ENCODE assay signal across 8 cellular contexts in the genomic region with DNA sequence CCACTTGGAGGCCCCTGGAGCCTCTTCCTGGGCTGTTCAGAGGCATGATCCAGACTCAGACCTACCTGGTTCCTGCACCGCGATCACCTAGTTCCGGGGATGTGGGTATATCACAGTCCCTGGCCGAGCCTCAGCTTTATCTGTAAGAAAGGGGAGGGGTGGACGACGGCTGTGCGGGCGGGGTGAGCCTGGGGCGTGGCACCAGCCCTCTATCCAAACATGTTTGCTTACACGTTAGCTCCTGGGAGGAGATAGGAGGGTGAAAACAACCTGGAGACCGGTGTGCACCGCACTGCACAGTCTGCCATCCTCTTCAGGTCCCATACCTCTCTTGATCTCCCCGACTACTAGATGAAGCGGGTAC. TPM values are rescaled to one million over a fixed set of nuclear protein-coding genes. Genes with fewer than 3 reads are reported as not detected.
DNase-seq lines count a peak whose midpoint lies in the region; ATAC-seq and TF ChIP-seq lines count a peak whose summit lies in the region.

No MANE protein-coding gene starts in this region.

- CTCF ChIA-PET in AG04450 (lab: Charles Lee), result interaction anchor here (0.6 to 1.2 kb wide), 2 partner anchors 70 to 78 kb away, joined by 4 to 5 read pairs; no protein-coding TSS in a partner anchor

- H3K4me3 ChIP-seq in AG04450 (ENCODE audit: low read depth, low read length) (peak overlapping the region; percentile 63), choroid plexus epithelial cell (ENCODE audit: low read depth, low read length) (peak overlapping the region; percentile 59), muscle layer of colon (ENCODE audit: low read depth in 1 of 2, low read length in 2 of 2) (peak overlapping the region; percentile 55 to 70)

- peak overlapping the region; percentile 86 for H3K9ac ChIP-seq in muscle layer of colon (ENCODE audit: low read length)

- DNase-seq in AG04450 (ENCODE audit: low read depth, low spot score) (no peak), NCI-H226 (peak; percentile 37), choroid plexus epithelial cell (ENCODE audit: low read depth) (no peak), NCI-H1105 (lab: John Stamatoyannopoulos, UW) (no peak), midbrain (lab: John Stamatoyannopoulos, UW) (no peak)

- H3K27ac ChIP-seq in AG04450 (ENCODE audit: low read depth, low read length) (no peak overlapping the region), muscle layer of colon (ENCODE audit: low read depth, low read length) (peak overlapping the region; percentile 76)

- no peak for TF ChIP-seq CTCF in AG04450 (IDR thresholded peaks at IDR 0.05; ENCODE audit: low read depth, low read length)
- no peak for TF ChIP-seq CTCF in choroid plexus epithelial cell (conservative IDR thresholded peaks at IDR 0.05; ENCODE audit: low read depth, low read length)

- no peaks in the 10 kb centered on the region; the same call in 1 of the 2 replicates for H3K9me3 ChIP-seq in AG04450 (ENCODE audit: control insufficient read depth, insufficient read depth, low read length)
- no peaks in the 10 kb centered on the region for H3K9me3 ChIP-seq in muscle layer of colon (ENCODE audit: low read length)

- peaks cover 10% of the 10 kb centered on the region for H3K36me3 ChIP-seq in muscle layer of colon (ENCODE audit: insufficient read depth, low read length)

- POLR2A ChIA-PET in AG04450 (lab: Yijun Ruan, JAX), result no interaction called here

- H3K27me3 ChIP-seq in AG04450 (ENCODE audit: control insufficient read depth, insufficient read depth, low read length), result no peaks in the 10 kb centered on the region
- no peaks in the 10 kb centered on the region for H3K27me3 ChIP-seq in muscle layer of colon (ENCODE audit: control insufficient read depth in 1 of 2, insufficient read depth in 2 of 2, low read length in 2 of 2)

- ATAC-seq in HG03521 (IDR thresholded peaks at IDR 0.05; ENCODE audit: unreplicated experiment), result no peak
- no peak for ATAC-seq in HG02588 (IDR thresholded peaks at IDR 0.05; ENCODE audit: unreplicated experiment)

- peaks cover 15% of the 10 kb centered on the region for H3K4me1 ChIP-seq in muscle layer of colon (ENCODE audit: insufficient read depth, low read length)

RNA-seq across cellular contexts. Expression of a gene that starts 1.2 kb away (rescaled TPM):
- polyA plus RNA-seq in AG04450 (2011; rRNA removed), result 4.0 and 5.8 TPM in 2 replicates
- polyA minus RNA-seq in AG04450 (2011; rRNA and poly(A)+ RNA removed), result 2.8 TPM in 2 replicates
